ENCODE assay signal across 1 cellular context in genomic region chr19:14101003-14101545, GRCh38.
TF ChIP-seq lines count a peak whose summit lies in the region.

No MANE protein-coding gene starts in this region.

TF ChIP-seq in HepG2, 621 proteins besides CTCF, POLR2A, EP300 and RAD21:
- TF ChIP-seq ZBTB40 (IDR thresholded peaks at IDR 0.05) (no peak), ZBTB40 (CRISPR knock-in tag; IDR thresholded peaks at IDR 0.05) (no peak), ZNF746 (CRISPR knock-in tag; IDR thresholded peaks at IDR 0.05) (no peak), KLF6 (CRISPR knock-in tag; IDR thresholded peaks at IDR 0.05) (no peak), ZNF629 (CRISPR knock-in tag; conservative IDR thresholded peaks at IDR 0.05) (peak; percentile 63)
